In genomic region chr13:111577429-111577828, GRCh38 we compare ENCODE assay signal across 12 cellular contexts.
"Had no signal": no experiment of that assay in that cellular context is flagged by ENCODE, and none has a peak within 500 bp of the region (broad histone marks: within the 10 kb centered on the region; RNA-seq: fewer than 3 reads in every experiment).

No MANE protein-coding gene starts in this region.

- H3K36me3 Mint-ChIP-seq: activated CD8-positive, alpha-beta memory T cell treated with anti-CD3 and anti-CD28 coated beads, Interleukin-2, amount 10 ng/mL, durations not matched to agents 7 days and 5 days had no signal

- H3K4me3 ChIP-seq: mucosa of descending colon, stomach, thoracic aorta had no signal

- H3K27me3 ChIP-seq: foreskin keratinocyte had no signal

- H3K4me1 ChIP-seq: foreskin keratinocyte had no signal

- H3K36me3 ChIP-seq: stomach, thoracic aorta had no signal

- H3K27me3 Mint-ChIP-seq: activated CD8-positive, alpha-beta memory T cell treated with anti-CD3 and anti-CD28 coated beads, Interleukin-2, amount 10 ng/mL, durations not matched to agents 7 days and 5 days; activated naive CD8-positive, alpha-beta T cell treated with anti-CD3 and anti-CD28 coated beads for 36 hours had no signal

- H3K27ac ChIP-seq: foreskin keratinocyte, stomach, thoracic aorta had no signal

- ATAC-seq: activated CD8-positive, alpha-beta memory T cell treated with anti-CD3 and anti-CD28 coated beads, Interleukin-2, amount 10 ng/mL, durations not matched to agents 7 days and 5 days; activated T-cell treated with anti-CD3 and anti-CD28 coated beads, Interleukin-2, amount 50 U/mL, for 4 hours; foreskin keratinocyte; mucosa of descending colon; natural killer cell had no signal

- H3K4me1 Mint-ChIP-seq: activated CD8-positive, alpha-beta memory T cell treated with anti-CD3 and anti-CD28 coated beads, Interleukin-2, amount 10 ng/mL, durations not matched to agents 7 days and 5 days; activated naive CD8-positive, alpha-beta T cell treated with anti-CD3 and anti-CD28 coated beads for 36 hours; immature natural killer cell; natural killer cell had no signal

- DNase-seq: activated CD4-positive, alpha-beta T cell treated with anti-CD3 and anti-CD28 coated beads, Interleukin-2, amount 50 U/mL, for 48 hours; activated CD8-positive, alpha-beta memory T cell treated with anti-CD3 and anti-CD28 coated beads, Interleukin-2, amount 10 ng/mL, durations not matched to agents 7 days and 5 days; activated gamma-delta T cell treated with Interleukin-2 at 50 U/mL for 16 hours; activated naive CD8-positive, alpha-beta T cell treated with anti-CD3 and anti-CD28 coated beads for 36 hours; activated T-cell treated with anti-CD3 and anti-CD28 coated beads, Interleukin-2, amount 50 U/mL, for 4 hours; foreskin keratinocyte; immature natural killer cell; mucosa of descending colon; natural killer cell; stimulated activated CD4-positive, alpha-beta T cell treated with anti-CD3 and anti-CD28 coated beads, Interleukin-4, amount 100 ng/mL, for 4 hours; stomach had no signal

- H3K4me3 Mint-ChIP-seq: activated CD8-positive, alpha-beta memory T cell treated with anti-CD3 and anti-CD28 coated beads, Interleukin-2, amount 10 ng/mL, durations not matched to agents 7 days and 5 days; activated naive CD8-positive, alpha-beta T cell treated with anti-CD3 and anti-CD28 coated beads for 36 hours; activated T-cell treated with anti-CD3 and anti-CD28 coated beads, Interleukin-2, amount 50 U/mL, for 4 hours; immature natural killer cell; natural killer cell had no signal

- H3K27ac Mint-ChIP-seq: activated CD8-positive, alpha-beta memory T cell treated with anti-CD3 and anti-CD28 coated beads, Interleukin-2, amount 10 ng/mL, durations not matched to agents 7 days and 5 days; activated naive CD8-positive, alpha-beta T cell treated with anti-CD3 and anti-CD28 coated beads for 36 hours; immature natural killer cell; natural killer cell had no signal
